Comparison of ENCODE assay signal across 1 cellular context in genomic region chr11:9758676-9759518, GRCh38.
A peak's percentile ranks its signal among the peaks of the same experiment; 100 is the strongest.
TF ChIP-seq lines count a peak whose summit lies in the region.

No MANE protein-coding gene starts in this region.

TF ChIP-seq in K562, 482 proteins besides CTCF, POLR2A, EP300 and RAD21 (continued from another document and continues in another):
- TF ChIP-seq NKRF (IDR thresholded peaks at IDR 0.05; ENCODE audit: borderline replicate concordance) (no peak), TRIM24 (IDR thresholded peaks at IDR 0.05) (no peak; a peak in 1 of 4 replicates), NR0B1 (IDR thresholded peaks at IDR 0.05; ENCODE audit: partially characterized antibody) (no peak), ZNF830 (CRISPR knock-in tag; IDR thresholded peaks at IDR 0.05) (no peak), ZNF445 (CRISPR knock-in tag; IDR thresholded peaks at IDR 0.05; ENCODE audit: low read depth) (no peak), FOXK1 (CRISPR knock-in tag; IDR thresholded peaks at IDR 0.05; ENCODE audit: borderline replicate concordance) (no peak), PTTG1 (tag; IDR thresholded peaks at IDR 0.05; ENCODE audit: low read depth) (no peak), UBTF (IDR thresholded peaks at IDR 0.05; ENCODE audit: borderline replicate concordance in 1 of 2, low read depth in 2 of 2, low read length in 2 of 2) (peak in 1 of 2 experiments; percentile 66; a peak in 1 of 4 replicates), DPF2 (IDR thresholded peaks at IDR 0.05) (peak; percentile 54; the same call in 1 of the 2 replicates), ZNF696 (CRISPR knock-in tag; conservative IDR thresholded peaks at IDR 0.05) (no peak), MXD1 (CRISPR knock-in tag; IDR thresholded peaks at IDR 0.05; ENCODE audit: borderline replicate concordance, poor library complexity, severe bottlenecking) (no peak), E4F1 (CRISPR knock-in tag; IDR thresholded peaks at IDR 0.05; ENCODE audit: borderline replicate concordance) (no peak), GATAD2B (IDR thresholded peaks at IDR 0.05; ENCODE audit: borderline replicate concordance) (no peak), HDAC8 (tag; IDR thresholded peaks at IDR 0.05) (no peak), JUNB (CRISPR knock-in tag; conservative IDR thresholded peaks at IDR 0.05) (no peak), AFF1 (IDR thresholded peaks at IDR 0.05; ENCODE audit: low read depth in 1 of 2, partially characterized antibody in 2 of 2) (no peak), NONO (IDR thresholded peaks at IDR 0.05; ENCODE audit: low read depth in 2 of 2, low read length in 1 of 2) (no peak), ZNF311 (CRISPR knock-in tag; IDR thresholded peaks at IDR 0.05) (no peak), U2AF2 (optimal IDR thresholded peaks at IDR 0.05; ENCODE audit: low read depth, low read length) (no peak), SPI1 (IDR thresholded peaks at IDR 0.05; ENCODE audit: borderline replicate concordance, low read depth, low read length) (no peak), ZNF280B (CRISPR knock-in tag; IDR thresholded peaks at IDR 0.05) (no peak), ZFP91 (CRISPR knock-in tag; IDR thresholded peaks at IDR 0.05) (no peak), FOXA3 (CRISPR knock-in tag; conservative IDR thresholded peaks at IDR 0.05 in 1 of 2, IDR thresholded peaks at IDR 0.05 in 1 of 2) (no peak), ATF2 (CRISPR knock-in tag; IDR thresholded peaks at IDR 0.05) (no peak), CHCHD3 (CRISPR knock-in tag; IDR thresholded peaks at IDR 0.05) (no peak), ZNF146 (CRISPR knock-in tag; IDR thresholded peaks at IDR 0.05; ENCODE audit: unreplicated experiment) (no peak), CTCFL (IDR thresholded peaks at IDR 0.05; ENCODE audit: borderline replicate concordance, insufficient read depth, low read depth, low read length, poor library complexity, severe bottlenecking) (peak; percentile 22), ZNF785 (CRISPR knock-in tag; IDR thresholded peaks at IDR 0.05) (no peak), RBM17 (IDR thresholded peaks at IDR 0.05; ENCODE audit: borderline replicate concordance, low read depth, low read length) (no peak), HBP1 (CRISPR knock-in tag; IDR thresholded peaks at IDR 0.05) (no peak), ZNF431 (CRISPR knock-in tag; IDR thresholded peaks at IDR 0.05) (no peak), FUS (optimal IDR thresholded peaks at IDR 0.05; ENCODE audit: low read depth, low read length) (no peak), HDAC1 (IDR thresholded peaks at IDR 0.05) (no peak), SMAD2 (IDR thresholded peaks at IDR 0.05; ENCODE audit: low read depth, low read length) (no peak)
